In the genomic region with DNA sequence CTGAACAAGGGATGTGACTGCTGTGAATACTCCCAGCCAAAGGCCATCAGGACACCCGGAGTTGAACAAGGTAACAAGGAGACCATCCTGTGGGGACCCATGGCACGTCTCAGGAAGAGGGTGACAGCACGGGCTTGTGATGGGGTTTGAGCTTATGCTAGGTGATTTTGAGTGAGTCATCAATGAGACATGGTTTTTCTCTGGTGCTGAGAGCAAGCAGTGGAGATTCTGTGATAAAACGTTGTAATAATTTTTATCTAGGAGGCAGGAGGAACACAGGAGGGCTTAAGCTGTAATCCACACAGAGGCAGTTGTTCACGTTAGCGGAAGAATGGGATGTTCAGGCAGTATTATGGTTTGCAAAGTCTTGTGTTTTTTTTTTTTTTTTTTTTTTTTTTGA, we compare ENCODE assay signal across 31 cellular contexts. TPM values are rescaled to one million over a fixed set of nuclear protein-coding genes. Genes with fewer than 3 reads are reported as not detected.
DNase-seq lines count a peak whose midpoint lies in the region; ATAC-seq and TF ChIP-seq lines count a peak whose summit lies in the region.
"Had no signal": no experiment of that assay in that cellular context is flagged by ENCODE, and none has a peak within 500 bp of the region (broad histone marks: within the 10 kb centered on the region; RNA-seq: fewer than 3 reads in every experiment).

No MANE protein-coding gene starts in this region.

- H3K4me1 Mint-ChIP-seq in WTC11: 0 out of 2 replicates have a peak, but pooled peaks cover 3% of the 10 kb centered on the region
- H3K4me1 Mint-ChIP-seq: CD14-positive monocyte; CD8-positive, alpha-beta memory T cell had no signal

- peak; percentile 38 for DNase-seq in ELR (ENCODE audit: low read depth)
- peak; percentile 28 for DNase-seq in IMR-90
- DNase-seq in WTC11 (ENCODE audit: low spot score): no peak
- DNase-seq in kidney tubule cell (ENCODE audit: low spot score): peak; percentile 9
- DNase-seq in SKM-1 (lab: John Stamatoyannopoulos, UW; ENCODE audit: unreplicated experiment): no peak
- DNase-seq in GDM1 (lab: John Stamatoyannopoulos, UW): no peak
- DNase-seq in COLO668 (lab: John Stamatoyannopoulos, UW; ENCODE audit: unreplicated experiment): no peak
- DNase-seq: BE2C; CD8-positive, alpha-beta memory T cell; DMS153; DND-41; GOT3; KBM-7; MM.1S; NCI-H1048; NCI-H1417; NCI-H1694 treated with DMSO at 0.1 percent for 48 hours; NCI-H2081; NCI-H2171; NCI-H226; NCI-H510A; NCI-H69; Peyer's patch; SIG-M5; SW 1271 had no signal

- no peak overlapping the region for H3K14ac ChIP-seq in IMR-90 (replicated peaks; ENCODE audit: low read depth, low read length)

- no peak overlapping the region for H2BK20ac ChIP-seq in IMR-90 (ENCODE audit: low read depth, low read length)

- TF ChIP-seq CTCF in IMR-90 (conservative IDR thresholded peaks at IDR 0.05; ENCODE audit: low read depth, low read length) (no peak), WTC11 (IDR thresholded peaks at IDR 0.05) (no peak)

- no peaks in the 10 kb centered on the region for H3K4me1 ChIP-seq in IMR-90 (ENCODE audit: control insufficient read depth, insufficient read depth, low read length)
- H3K4me1 ChIP-seq: BE2C, Peyer's patch had no signal

- H3K79me1 ChIP-seq in IMR-90 (ENCODE audit: low read depth in 1 of 2, low read length in 2 of 2): no peaks in the 10 kb centered on the region

- dilution Hi-C loops in IMR-90 (cut with HindIII; ENCODE audit: low sequenced_read_pairs, unreplicated experiment): no loop called here

- WGBS in IMR-90 (ENCODE audit: extremely low coverage in 2 of 2, insufficient read length in 1 of 2), 2 experiments: 60% methylated on average over 3 of the region's 6 CpGs; no CpG with 5 or more reads in 1 of the 2 experiments

- no peak overlapping the region for H3K23ac ChIP-seq in IMR-90 (ENCODE audit: low read depth, low read length)

- H2AK9ac ChIP-seq in IMR-90 (replicated peaks; ENCODE audit: low read depth, low read length, poor library complexity): no peak overlapping the region

- H4K8ac ChIP-seq in IMR-90 (ENCODE audit: low read depth in 2 of 2, low read length in 2 of 2): no peak overlapping the region

- no peak for TF ChIP-seq POLR2A in IMR-90 (IDR thresholded peaks at IDR 0.05; ENCODE audit: low read depth, low read length)

- in situ Hi-C loops in IMR-90 (cut with MboI; ENCODE audit: low sequenced_read_pairs): no loop called here

- no peak overlapping the region for H4K91ac ChIP-seq in IMR-90 (ENCODE audit: insufficient read depth, low read depth, low read length)

- no peak overlapping the region for H3K56ac ChIP-seq in IMR-90 (ENCODE audit: extremely low read depth, insufficient read depth, low read length)

- no peak overlapping the region for H2AK5ac ChIP-seq in IMR-90 (ENCODE audit: low read depth, low read length)

- POLR2A ChIA-PET in IMR-90 (lab: Charles Lee; ENCODE audit: unreplicated experiment): no interaction called here
- POLR2A ChIA-PET in WTC11 (lab: Charles Lee): no interaction called here

- no peak overlapping the region for H2BK5ac ChIP-seq in IMR-90 (ENCODE audit: low read depth, low read length, poor library complexity, severe bottlenecking)

- no peak overlapping the region for H2BK15ac ChIP-seq in IMR-90 (ENCODE audit: low read depth, low read length)

- H3K9me3 ChIP-seq in IMR-90 (ENCODE audit: control insufficient read depth, insufficient read depth, low read length): peaks cover 2% of the 10 kb centered on the region; the same call in 1 of the 2 replicates
- H3K9me3 ChIP-seq: BE2C had no signal

- no peak overlapping the region for H2BK120ac ChIP-seq in IMR-90 (ENCODE audit: low read depth, low read length)

- no peaks in the 10 kb centered on the region for H3K9me1 ChIP-seq in IMR-90 (ENCODE audit: insufficient read depth, low read length)

- H3K27ac Mint-ChIP-seq in WTC11: peak overlapping the region; percentile 68
- H3K27ac Mint-ChIP-seq: CD14-positive monocyte; CD8-positive, alpha-beta memory T cell; T-helper 1 cell treated with Interleukin-12 subunit alpha and Interleukin-12 subunit beta and Interleukin-4 antibody, amounts not matched to agents 30 μg/mL and 1 μg/mL, for 36 hours had no signal

- intact Hi-C loops in IMR-90 (cut with micrococcal nuclease): no loop called here

- H3K4me3 ChIP-seq in IMR-90 (ENCODE audit: insufficient read depth, low read depth, low read length): no peak overlapping the region
- H3K4me3 ChIP-seq: Peyer's patch, SK-N-MC had no signal

- H3K9me3 Mint-ChIP-seq in WTC11: peaks cover 24% of the 10 kb centered on the region

- TF ChIP-seq RAD21 in IMR-90 (IDR thresholded peaks at IDR 0.05; ENCODE audit: low read length): no peak

- no peak for ATAC-seq in IMR-90 (ENCODE audit: low read depth)
- no peak for ATAC-seq in WTC11
- ATAC-seq: HCT116 had no signal

- H2AFZ ChIP-seq in IMR-90 (replicated peaks; ENCODE audit: low read length, poor library complexity): no peak overlapping the region

- CTCF ChIA-PET in IMR-90 (lab: Yijun Ruan, JAX) (no interaction called here), WTC11 (lab: Charles Lee) (no interaction called here)

- H3K4me3 Mint-ChIP-seq in WTC11: no peak overlapping the region
- H3K4me3 Mint-ChIP-seq: CD14-positive monocyte; CD8-positive, alpha-beta memory T cell; T-helper 1 cell treated with Interleukin-12 subunit alpha and Interleukin-12 subunit beta and Interleukin-4 antibody, amounts not matched to agents 30 μg/mL and 1 μg/mL, for 36 hours had no signal

- H3K4ac ChIP-seq in IMR-90 (ENCODE audit: low read depth, low read length): no peak overlapping the region

- H4K20me1 ChIP-seq in IMR-90 (ENCODE audit: insufficient read depth, low read length): no peaks in the 10 kb centered on the region

- no peaks in the 10 kb centered on the region for H3K27me3 Mint-ChIP-seq in WTC11 (ENCODE audit: low read depth)

- H3K36me3 Mint-ChIP-seq in WTC11: peaks cover 21% of the 10 kb centered on the region
- H3K36me3 Mint-ChIP-seq: CD14-positive monocyte; CD8-positive, alpha-beta memory T cell had no signal

- H3K4me2 ChIP-seq in IMR-90 (ENCODE audit: low read depth, low read length): no peak overlapping the region

- no TSS peak for BruUV-seq in IMR-90 (replicated peaks; lab: Mats Ljungman, UMichigan)

- no peak overlapping the region for H3K27ac ChIP-seq in IMR-90 (ENCODE audit: insufficient read depth, low read length)
- H3K27ac ChIP-seq: Peyer's patch, SK-N-MC had no signal

- no peaks in the 10 kb centered on the region for H3K27me3 ChIP-seq in IMR-90 (ENCODE audit: control insufficient read depth, insufficient read depth, low read length)
- H3K27me3 ChIP-seq: BE2C, Peyer's patch had no signal

- no peaks in the 10 kb centered on the region for H3K36me3 ChIP-seq in IMR-90 (ENCODE audit: control insufficient read depth, insufficient read depth, low read length)
- H3K36me3 ChIP-seq: BE2C, Peyer's patch had no signal

- no peak overlapping the region for H3K9ac ChIP-seq in IMR-90 (ENCODE audit: low read depth, low read length)

- H4K5ac ChIP-seq in IMR-90 (ENCODE audit: low read depth, low read length): no peak overlapping the region

- no peak overlapping the region for H3K18ac ChIP-seq in IMR-90 (ENCODE audit: low read depth, low read length)

TF ChIP-seq in IMR-90, 13 proteins besides CTCF, POLR2A, EP300 and RAD21:
- TF ChIP-seq FOS (IDR thresholded peaks at IDR 0.05; ENCODE audit: low read depth, low read length): peak; percentile 26; the same call in 1 of the 2 replicates
- no peak for TF ChIP-seq MAZ (IDR thresholded peaks at IDR 0.05; ENCODE audit: borderline replicate concordance, low read depth, low read length)
- no peak for TF ChIP-seq MAFK (IDR thresholded peaks at IDR 0.05; ENCODE audit: low read depth, low read length)
- TF ChIP-seq, protein P1, sequence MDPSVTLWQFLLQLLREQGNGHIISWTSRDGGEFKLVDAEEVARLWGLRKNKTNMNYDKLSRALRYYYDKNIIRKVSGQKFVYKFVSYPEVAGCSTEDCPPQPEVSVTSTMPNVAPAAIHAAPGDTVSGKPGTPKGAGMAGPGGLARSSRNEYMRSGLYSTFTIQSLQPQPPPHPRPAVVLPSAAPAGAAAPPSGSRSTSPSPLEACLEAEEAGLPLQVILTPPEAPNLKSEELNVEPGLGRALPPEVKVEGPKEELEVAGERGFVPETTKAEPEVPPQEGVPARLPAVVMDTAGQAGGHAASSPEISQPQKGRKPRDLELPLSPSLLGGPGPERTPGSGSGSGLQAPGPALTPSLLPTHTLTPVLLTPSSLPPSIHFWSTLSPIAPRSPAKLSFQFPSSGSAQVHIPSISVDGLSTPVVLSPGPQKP (IDR thresholded peaks at IDR 0.05; ENCODE audit: borderline replicate concordance, low read depth, low read length): no peak
- no peak for TF ChIP-seq RCOR1 (IDR thresholded peaks at IDR 0.05; ENCODE audit: insufficient replicate concordance, low read length)
- TF ChIP-seq CEBPB (IDR thresholded peaks at IDR 0.05; ENCODE audit: low read depth, low read length): no peak

TF ChIP-seq in WTC11, 78 proteins besides CTCF, POLR2A, EP300 and RAD21 (continues in another document):
- TF ChIP-seq FOXK1 (CRISPR knock-in tag; IDR thresholded peaks at IDR 0.05): no peak

RNA-seq across cellular contexts. Expression of gene TRIML1, which starts 36.0 kb away (rescaled TPM):
- total RNA-seq in IMR-90 (2012; rRNA removed): not detected in 2 replicates
- polyA plus RNA-seq in IMR-90 (2012; rRNA removed): not detected in 2 replicates
- not detected in 2 replicates for polyA plus RNA-seq in IMR-90 (2012; cell fraction: cytosol; rRNA removed)
- polyA plus RNA-seq in IMR-90 (2012; cell fraction: nucleus; rRNA removed; ENCODE audit: low replicate concordance): not detected in 2 replicates
- not detected in 3 replicates for total RNA-seq in WTC11 (2021)
- total RNA-seq: CD8-positive, alpha-beta memory T cell; LHCN-M2; OCI-LY7; Peyer's patch had no signal
- polyA plus RNA-seq: CD14-positive monocyte; CD8-positive, alpha-beta memory T cell had no signal

Comparison
In these comparisons a context has a peak if more than half of its experiments do, and no peak if none do; other contexts are left out.
1. DNase-seq: peak in ELR (single experiment), IMR-90 (single experiment) and kidney tubule cell (single experiment); none in WTC11 (single experiment), SKM-1 (single experiment), GDM1 (single experiment) and COLO668 (single experiment).